ENCODE assay signal across 1 cellular context in the genomic region with DNA sequence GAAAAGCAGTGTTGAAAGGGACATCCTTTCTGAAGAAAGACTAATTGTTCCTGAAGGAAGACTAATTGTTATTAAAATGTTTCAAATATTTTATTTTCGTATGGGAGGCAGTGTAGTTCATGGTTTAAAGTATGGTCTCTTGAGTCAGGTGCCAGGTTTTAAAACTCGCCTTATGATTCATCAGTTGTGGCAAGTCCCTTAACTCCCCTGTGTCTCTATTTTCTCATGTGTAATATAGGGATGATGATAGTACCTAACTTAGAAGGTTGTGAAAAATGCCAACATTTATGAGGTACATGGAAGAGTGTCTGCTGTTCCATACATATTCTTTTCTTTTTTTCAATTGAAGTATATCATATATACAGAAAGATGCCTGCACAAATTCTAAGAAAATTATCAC.
TF ChIP-seq lines count a peak whose summit lies in the region.

No MANE protein-coding gene starts in this region.

TF ChIP-seq in GM12878, 131 proteins besides CTCF, POLR2A, EP300 and RAD21 (continued from another document):
- TF ChIP-seq, protein P1, sequence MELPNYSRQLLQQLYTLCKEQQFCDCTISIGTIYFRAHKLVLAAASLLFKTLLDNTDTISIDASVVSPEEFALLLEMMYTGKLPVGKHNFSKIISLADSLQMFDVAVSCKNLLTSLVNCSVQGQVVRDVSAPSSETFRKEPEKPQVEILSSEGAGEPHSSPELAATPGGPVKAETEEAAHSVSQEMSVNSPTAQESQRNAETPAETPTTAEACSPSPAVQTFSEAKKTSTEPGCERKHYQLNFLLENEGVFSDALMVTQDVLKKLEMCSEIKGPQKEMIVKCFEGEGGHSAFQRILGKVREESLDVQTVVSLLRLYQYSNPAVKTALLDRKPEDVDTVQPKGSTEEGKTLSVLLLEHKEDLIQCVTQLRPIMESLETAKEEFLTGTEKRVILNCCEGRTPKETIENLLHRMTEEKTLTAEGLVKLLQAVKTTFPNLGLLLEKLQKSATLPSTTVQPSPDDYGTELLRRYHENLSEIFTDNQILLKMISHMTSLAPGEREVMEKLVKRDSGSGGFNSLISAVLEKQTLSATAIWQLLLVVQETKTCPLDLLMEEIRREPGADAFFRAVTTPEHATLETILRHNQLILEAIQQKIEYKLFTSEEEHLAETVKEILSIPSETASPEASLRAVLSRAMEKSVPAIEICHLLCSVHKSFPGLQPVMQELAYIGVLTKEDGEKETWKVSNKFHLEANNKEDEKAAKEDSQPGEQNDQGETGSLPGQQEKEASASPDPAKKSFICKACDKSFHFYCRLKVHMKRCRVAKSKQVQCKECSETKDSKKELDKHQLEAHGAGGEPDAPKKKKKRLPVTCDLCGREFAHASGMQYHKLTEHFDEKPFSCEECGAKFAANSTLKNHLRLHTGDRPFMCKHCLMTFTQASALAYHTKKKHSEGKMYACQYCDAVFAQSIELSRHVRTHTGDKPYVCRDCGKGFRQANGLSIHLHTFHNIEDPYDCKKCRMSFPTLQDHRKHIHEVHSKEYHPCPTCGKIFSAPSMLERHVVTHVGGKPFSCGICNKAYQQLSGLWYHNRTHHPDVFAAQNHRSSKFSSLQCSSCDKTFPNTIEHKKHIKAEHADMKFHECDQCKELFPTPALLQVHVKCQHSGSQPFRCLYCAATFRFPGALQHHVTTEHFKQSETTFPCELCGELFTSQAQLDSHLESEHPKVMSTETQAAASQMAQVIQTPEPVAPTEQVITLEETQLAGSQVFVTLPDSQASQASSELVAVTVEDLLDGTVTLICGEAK (IDR thresholded peaks at IDR 0.05; ENCODE audit: borderline replicate concordance) = no peak
- no peak for TF ChIP-seq SMARCA5 (IDR thresholded peaks at IDR 0.05)
